ENCODE assay signal across 10 cellular contexts in the genomic region with DNA sequence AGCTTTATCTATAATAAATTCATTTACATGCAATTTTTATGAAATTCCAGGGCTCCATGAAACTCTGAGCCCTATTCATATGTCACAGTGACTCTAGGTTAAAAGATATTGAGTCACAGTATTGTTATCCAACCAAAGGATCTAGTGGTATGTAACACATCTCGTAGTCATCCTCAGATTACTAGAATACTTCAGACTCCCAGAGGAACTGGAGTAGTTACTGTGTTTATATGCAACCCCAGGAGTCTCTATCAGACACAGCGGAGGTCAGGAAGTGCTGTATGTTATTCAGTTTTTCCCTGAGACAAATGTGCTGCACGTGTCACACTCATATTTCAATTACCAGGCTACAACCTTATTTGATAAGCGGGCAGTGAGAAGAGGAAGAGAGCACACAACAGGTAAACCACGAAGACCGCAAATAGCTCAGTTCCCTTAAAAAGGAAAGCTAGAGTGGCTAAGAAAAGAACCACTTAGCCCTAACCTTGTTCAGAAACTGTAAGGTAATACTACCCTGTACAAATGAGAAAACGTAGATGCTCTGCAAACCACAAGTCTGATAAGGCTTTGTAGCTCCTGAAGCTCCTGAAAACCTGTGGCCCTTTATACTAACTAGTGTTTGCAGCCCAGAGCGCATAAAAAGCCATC.
DNase-seq lines count a peak whose midpoint lies in the region; ATAC-seq and TF ChIP-seq lines count a peak whose summit lies in the region.
"Had no signal": no experiment of that assay in that cellular context is flagged by ENCODE, and none has a peak within 500 bp of the region (broad histone marks: within the 10 kb centered on the region; RNA-seq: fewer than 3 reads in every experiment).

No MANE protein-coding gene starts in this region.

- H3K4me3 ChIP-seq in fibroblast of pulmonary artery (replicated peaks; ENCODE audit: low read depth, low read length): no peak overlapping the region
- H3K4me3 ChIP-seq in neuronal stem cell (ENCODE audit: low read length in 2 of 2): no peak overlapping the region
- H3K4me3 ChIP-seq in A673 (ENCODE audit: low read depth, low read length, poor library complexity, severe bottlenecking): no peak overlapping the region

- no peak overlapping the region for H2AFZ ChIP-seq in neuronal stem cell (ENCODE audit: low read length)

- H3K36me3 ChIP-seq in neuronal stem cell (replicated peaks in 1 of 2; ENCODE audit: control insufficient read depth in 2 of 2, insufficient read depth in 2 of 2, low read length in 2 of 2): no peaks in the 10 kb centered on the region
- H3K36me3 ChIP-seq in A673 (ENCODE audit: insufficient read depth, low read length, poor library complexity, severe bottlenecking): no peaks in the 10 kb centered on the region

- H3K79me1 ChIP-seq in neuronal stem cell (ENCODE audit: low read depth, low read length): no peaks in the 10 kb centered on the region

- DNase-seq in fibroblast of pulmonary artery (ENCODE audit: low read depth): peak; percentile 3
- DNase-seq in T-helper 9 cell: no peak
- DNase-seq in neuronal stem cell (ENCODE audit: low spot score): no peak
- no peak for DNase-seq in A673 (ENCODE audit: low spot score)
- no peak for DNase-seq in NCI-H1694 treated with DMSO at 0.1 percent for 48 hours (lab: John Stamatoyannopoulos, UW)
- DNase-seq: activated T-cell treated with anti-CD3 and anti-CD28 coated beads for 4 hours; CD4-positive, alpha-beta T cell had no signal

- no TSS peak for BruUV-seq in A673 (replicated peaks; lab: Mats Ljungman, UMichigan)

- H3K4me1 ChIP-seq in neuronal stem cell (ENCODE audit: control insufficient read depth in 2 of 2, insufficient read depth in 1 of 2, low read depth in 1 of 2, low read length in 2 of 2): no peaks in the 10 kb centered on the region
- H3K4me1 ChIP-seq in A673 (ENCODE audit: insufficient read depth, low read length, poor library complexity, severe bottlenecking): no peaks in the 10 kb centered on the region

- TF ChIP-seq CTCF in fibroblast of pulmonary artery (IDR thresholded peaks at IDR 0.05; ENCODE audit: low read length, missing control alignments): no peak
- TF ChIP-seq CTCF in A673 (conservative IDR thresholded peaks at IDR 0.05; ENCODE audit: low read depth, low read length): no peak

- H3K27me3 ChIP-seq in neuronal stem cell (ENCODE audit: control insufficient read depth in 3 of 3, insufficient read depth in 3 of 3, low read depth in 1 of 3, low read length in 3 of 3) (no peaks in the 10 kb centered on the region), A673 (replicated peaks; ENCODE audit: insufficient read depth, low read depth, low read length, poor library complexity) (no peaks in the 10 kb centered on the region)

- no peak overlapping the region for H2AK5ac ChIP-seq in neuronal stem cell (ENCODE audit: low read depth, low read length)

- H2BK12ac ChIP-seq in neuronal stem cell (ENCODE audit: low read length): no peak overlapping the region

- H3K18ac ChIP-seq in neuronal stem cell (ENCODE audit: low read length): no peak overlapping the region

- H3K27ac ChIP-seq in neuronal stem cell (replicated peaks; ENCODE audit: low read length): no peak overlapping the region
- H3K27ac ChIP-seq in A673 (ENCODE audit: low read depth, low read length, poor library complexity, severe bottlenecking): no peak overlapping the region

- H2BK120ac ChIP-seq in neuronal stem cell (ENCODE audit: low read depth, low read length): no peak overlapping the region

- H2BK15ac ChIP-seq in neuronal stem cell (ENCODE audit: low read length): no peak overlapping the region

- ATAC-seq in GM19043 (IDR thresholded peaks at IDR 0.05; ENCODE audit: low read depth, unreplicated experiment): peak; percentile 83
- peak; percentile 94 for ATAC-seq in HG02623 (IDR thresholded peaks at IDR 0.05; ENCODE audit: unreplicated experiment)
- ATAC-seq in HG03457 (IDR thresholded peaks at IDR 0.05; ENCODE audit: unreplicated experiment): peak; percentile 85

- H3K14ac ChIP-seq in neuronal stem cell (ENCODE audit: low read length): no peak overlapping the region

- intact Hi-C loops in A673 (cut with micrococcal nuclease; ENCODE audit: unreplicated experiment): no loop called here

- H3K4ac ChIP-seq in neuronal stem cell (ENCODE audit: low read length): no peak overlapping the region

- H4K8ac ChIP-seq in neuronal stem cell (ENCODE audit: low read depth, low read length): no peak overlapping the region

- POLR2A ChIA-PET in A673 (lab: Charles Lee; ENCODE audit: low non-redundant PET): no interaction called here

- no peak overlapping the region for H3K9ac ChIP-seq in neuronal stem cell (ENCODE audit: low read depth, low read length, poor library complexity)

- WGBS in neuronal stem cell (ENCODE audit: extremely low coverage in 2 of 2, insufficient read length in 2 of 2, insufficient replicate concordance in 1 of 2), 2 donors: no CpG with 5 or more reads among the region's 8 CpGs

- H3K4me2 ChIP-seq in neuronal stem cell (ENCODE audit: insufficient read depth, low read length, poor library complexity, severe bottlenecking): no peak overlapping the region

- CTCF ChIA-PET in A673 (lab: Charles Lee): no interaction called here

- H2BK5ac ChIP-seq in neuronal stem cell (ENCODE audit: low read length): no peak overlapping the region

- H3K23ac ChIP-seq in neuronal stem cell (ENCODE audit: low read depth, low read length, poor library complexity): no peak overlapping the region

- H4K91ac ChIP-seq in neuronal stem cell (ENCODE audit: low read depth, low read length, poor library complexity): no peak overlapping the region

- no peaks in the 10 kb centered on the region for H3K9me3 ChIP-seq in neuronal stem cell (replicated peaks in 1 of 2; ENCODE audit: control insufficient read depth in 2 of 2, insufficient read depth in 1 of 2, low read depth in 1 of 2, low read length in 2 of 2)
- no peaks in the 10 kb centered on the region for H3K9me3 ChIP-seq in A673 (ENCODE audit: low read depth, low read length, poor library complexity, severe bottlenecking)
